In the genomic region with DNA sequence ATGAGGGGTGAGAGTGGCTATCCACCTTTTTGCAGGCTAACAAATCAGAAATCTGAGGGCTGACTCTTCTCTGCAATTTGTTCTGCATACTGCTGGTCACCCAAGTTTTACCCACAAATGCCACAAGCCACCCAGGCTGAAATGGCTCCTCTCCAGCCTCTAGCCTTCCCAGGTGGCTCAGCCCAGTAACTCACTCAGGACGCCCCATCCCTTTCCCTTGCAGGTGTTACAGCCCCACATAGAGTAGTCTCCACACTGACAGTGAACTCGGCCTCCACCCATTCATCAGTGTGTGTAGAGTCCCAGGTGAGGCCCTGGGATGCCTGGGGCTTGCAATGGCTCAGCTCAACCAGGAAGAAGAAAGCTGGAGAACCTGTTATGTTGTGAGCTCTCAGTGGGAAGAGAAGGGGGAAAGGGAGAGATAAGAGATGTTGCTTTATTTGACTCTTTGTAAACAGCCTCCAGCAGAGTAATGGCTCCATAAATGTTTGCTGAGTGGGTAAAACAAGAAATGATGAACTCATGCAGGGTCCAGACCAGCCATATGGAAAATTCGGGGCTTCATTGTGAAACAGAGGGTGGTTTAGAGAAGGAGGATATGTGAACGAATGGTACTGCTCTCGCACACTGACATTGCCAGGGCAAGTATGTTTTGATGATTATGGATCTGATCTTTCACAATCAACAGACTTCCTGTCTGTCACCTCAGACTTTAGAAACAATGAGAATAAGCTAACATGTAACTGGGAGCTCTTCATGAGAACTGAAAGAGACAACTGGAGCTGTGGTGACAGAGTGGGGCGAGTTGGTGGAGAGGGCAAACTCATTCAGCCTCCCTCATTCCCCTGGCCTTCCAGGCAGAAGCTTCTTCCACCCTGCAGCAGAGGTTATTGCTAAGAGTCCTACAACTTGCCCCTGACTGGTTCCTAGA, we compare ENCODE assay signal across 9 cellular contexts.
DNase-seq lines count a peak whose midpoint lies in the region; ATAC-seq and FAIRE-seq lines count a peak whose summit lies in the region.
"Had no signal": no experiment of that assay in that cellular context is flagged by ENCODE, and none has a peak within 500 bp of the region (broad histone marks: within the 10 kb centered on the region; RNA-seq: fewer than 3 reads in every experiment).

No MANE protein-coding gene starts in this region.

- peaks cover 26% of the 10 kb centered on the region for H3K4me1 ChIP-seq in HAP-1

- no peaks in the 10 kb centered on the region for H3K27me3 ChIP-seq in HAP-1 (ENCODE audit: low read depth)
- H3K27me3 ChIP-seq: heart left ventricle had no signal

- peaks cover 2% of the 10 kb centered on the region; the same call in 1 of the 2 replicates for H3K9me3 ChIP-seq in HAP-1

- peak; percentile 15 for DNase-seq in central memory CD4-positive, alpha-beta T cell
- no peak for DNase-seq in SW 1271 (lab: John Stamatoyannopoulos, UW)
- no peak for DNase-seq in HTR-8/SVneo (ENCODE audit: insufficient read length, low spot score)
- no peak for DNase-seq in amniotic stem cell (lab: John Stamatoyannopoulos, UW)
- DNase-seq in HAP-1 (ENCODE audit: low spot score in 2 of 2): no peak
- DNase-seq: heart left ventricle had no signal

- peak; percentile 79 for ATAC-seq in GM18498 (IDR thresholded peaks at IDR 0.05; ENCODE audit: unreplicated experiment)
- peak; percentile 81 for ATAC-seq in GM21447 (IDR thresholded peaks at IDR 0.05; ENCODE audit: unreplicated experiment)
- ATAC-seq in HG03571 (IDR thresholded peaks at IDR 0.05; ENCODE audit: unreplicated experiment): peak; percentile 79
- ATAC-seq: heart left ventricle had no signal

- no peaks in the 10 kb centered on the region for H3K36me3 ChIP-seq in HAP-1 (replicated peaks)
- H3K36me3 ChIP-seq: heart left ventricle had no signal

- no peak for FAIRE-seq in HTR-8/SVneo (lab: Jason Lieb, UNC)

- in situ Hi-C loops in HAP-1 (cut with MboI; ENCODE audit: low sequenced_read_pairs): no loop called here

- no peak overlapping the region for H3K4me3 ChIP-seq in HAP-1
- H3K4me3 ChIP-seq: heart left ventricle had no signal
